In the genomic region with DNA sequence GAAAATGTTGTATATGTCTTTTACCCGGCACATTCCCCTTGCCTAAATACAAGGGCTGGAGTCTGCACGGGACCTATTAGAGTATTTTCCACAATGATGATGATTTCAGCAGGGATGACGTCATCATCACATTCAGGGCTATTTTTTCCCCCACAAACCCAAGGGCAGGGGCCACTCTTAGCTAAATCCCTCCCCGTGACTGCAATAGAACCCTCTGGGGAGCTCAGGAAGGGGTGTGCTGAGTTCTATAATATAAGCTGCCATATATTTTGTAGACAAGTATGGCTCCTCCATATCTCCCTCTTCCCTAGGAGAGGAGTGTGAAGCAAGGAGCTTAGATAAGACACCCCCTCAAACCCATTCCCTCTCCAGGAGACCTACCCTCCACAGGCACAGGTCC, we compare ENCODE assay signal across 1 cellular context.
TF ChIP-seq lines count a peak whose summit lies in the region.

No MANE protein-coding gene starts in this region.

TF ChIP-seq in HEK293, 187 proteins besides CTCF, POLR2A, EP300 and RAD21 (continued from another document):
- TF ChIP-seq, protein P1, sequence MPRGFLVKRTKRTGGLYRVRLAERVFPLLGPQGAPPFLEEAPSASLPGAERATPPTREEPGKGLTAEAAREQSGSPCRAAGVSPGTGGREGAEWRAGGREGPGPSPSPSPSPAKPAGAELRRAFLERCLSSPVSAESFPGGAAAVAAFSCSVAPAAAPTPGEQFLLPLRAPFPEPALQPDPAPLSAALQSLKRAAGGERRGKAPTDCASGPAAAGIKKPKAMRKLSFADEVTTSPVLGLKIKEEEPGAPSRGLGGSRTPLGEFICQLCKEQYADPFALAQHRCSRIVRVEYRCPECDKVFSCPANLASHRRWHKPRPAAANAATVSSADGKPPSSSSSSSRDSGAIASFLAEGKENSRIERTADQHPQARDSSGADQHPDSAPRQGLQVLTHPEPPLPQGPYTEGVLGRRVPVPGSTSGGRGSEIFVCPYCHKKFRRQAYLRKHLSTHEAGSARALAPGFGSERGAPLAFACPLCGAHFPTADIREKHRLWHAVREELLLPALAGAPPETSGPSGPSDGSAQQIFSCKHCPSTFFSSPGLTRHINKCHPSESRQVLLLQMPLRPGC (tag by site-specific recombination; IDR thresholded peaks at IDR 0.05) = peak; percentile 26; the same call in 1 of the 2 replicates
- no peak for TF ChIP-seq ZNF777 (tag by site-specific recombination; IDR thresholded peaks at IDR 0.05; ENCODE audit: borderline replicate concordance)
- TF ChIP-seq ZNF112 (tag by site-specific recombination; IDR thresholded peaks at IDR 0.05) = no peak
- TF ChIP-seq ZFHX2 (tag by site-specific recombination; conservative IDR thresholded peaks at IDR 0.05) = no peak
- TF ChIP-seq, protein P2, sequence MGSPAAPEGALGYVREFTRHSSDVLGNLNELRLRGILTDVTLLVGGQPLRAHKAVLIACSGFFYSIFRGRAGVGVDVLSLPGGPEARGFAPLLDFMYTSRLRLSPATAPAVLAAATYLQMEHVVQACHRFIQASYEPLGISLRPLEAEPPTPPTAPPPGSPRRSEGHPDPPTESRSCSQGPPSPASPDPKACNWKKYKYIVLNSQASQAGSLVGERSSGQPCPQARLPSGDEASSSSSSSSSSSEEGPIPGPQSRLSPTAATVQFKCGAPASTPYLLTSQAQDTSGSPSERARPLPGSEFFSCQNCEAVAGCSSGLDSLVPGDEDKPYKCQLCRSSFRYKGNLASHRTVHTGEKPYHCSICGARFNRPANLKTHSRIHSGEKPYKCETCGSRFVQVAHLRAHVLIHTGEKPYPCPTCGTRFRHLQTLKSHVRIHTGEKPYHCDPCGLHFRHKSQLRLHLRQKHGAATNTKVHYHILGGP (tag by site-specific recombination; IDR thresholded peaks at IDR 0.05) = no peak
- TF ChIP-seq ZNF202 (tag by site-specific recombination; IDR thresholded peaks at IDR 0.05; ENCODE audit: borderline replicate concordance) = no peak
- TF ChIP-seq ZNF501 (tag by site-specific recombination; IDR thresholded peaks at IDR 0.05) = no peak
- TF ChIP-seq, protein P3, sequence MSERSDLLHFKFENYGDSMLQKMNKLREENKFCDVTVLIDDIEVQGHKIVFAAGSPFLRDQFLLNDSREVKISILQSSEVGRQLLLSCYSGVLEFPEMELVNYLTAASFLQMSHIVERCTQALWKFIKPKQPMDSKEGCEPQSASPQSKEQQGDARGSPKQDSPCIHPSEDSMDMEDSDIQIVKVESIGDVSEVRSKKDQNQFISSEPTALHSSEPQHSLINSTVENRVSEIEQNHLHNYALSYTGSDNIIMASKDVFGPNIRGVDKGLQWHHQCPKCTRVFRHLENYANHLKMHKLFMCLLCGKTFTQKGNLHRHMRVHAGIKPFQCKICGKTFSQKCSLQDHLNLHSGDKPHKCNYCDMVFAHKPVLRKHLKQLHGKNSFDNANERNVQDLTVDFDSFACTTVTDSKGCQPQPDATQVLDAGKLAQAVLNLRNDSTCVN (tag by site-specific recombination; optimal IDR thresholded peaks at IDR 0.05) = no peak
- TF ChIP-seq, protein P4, sequence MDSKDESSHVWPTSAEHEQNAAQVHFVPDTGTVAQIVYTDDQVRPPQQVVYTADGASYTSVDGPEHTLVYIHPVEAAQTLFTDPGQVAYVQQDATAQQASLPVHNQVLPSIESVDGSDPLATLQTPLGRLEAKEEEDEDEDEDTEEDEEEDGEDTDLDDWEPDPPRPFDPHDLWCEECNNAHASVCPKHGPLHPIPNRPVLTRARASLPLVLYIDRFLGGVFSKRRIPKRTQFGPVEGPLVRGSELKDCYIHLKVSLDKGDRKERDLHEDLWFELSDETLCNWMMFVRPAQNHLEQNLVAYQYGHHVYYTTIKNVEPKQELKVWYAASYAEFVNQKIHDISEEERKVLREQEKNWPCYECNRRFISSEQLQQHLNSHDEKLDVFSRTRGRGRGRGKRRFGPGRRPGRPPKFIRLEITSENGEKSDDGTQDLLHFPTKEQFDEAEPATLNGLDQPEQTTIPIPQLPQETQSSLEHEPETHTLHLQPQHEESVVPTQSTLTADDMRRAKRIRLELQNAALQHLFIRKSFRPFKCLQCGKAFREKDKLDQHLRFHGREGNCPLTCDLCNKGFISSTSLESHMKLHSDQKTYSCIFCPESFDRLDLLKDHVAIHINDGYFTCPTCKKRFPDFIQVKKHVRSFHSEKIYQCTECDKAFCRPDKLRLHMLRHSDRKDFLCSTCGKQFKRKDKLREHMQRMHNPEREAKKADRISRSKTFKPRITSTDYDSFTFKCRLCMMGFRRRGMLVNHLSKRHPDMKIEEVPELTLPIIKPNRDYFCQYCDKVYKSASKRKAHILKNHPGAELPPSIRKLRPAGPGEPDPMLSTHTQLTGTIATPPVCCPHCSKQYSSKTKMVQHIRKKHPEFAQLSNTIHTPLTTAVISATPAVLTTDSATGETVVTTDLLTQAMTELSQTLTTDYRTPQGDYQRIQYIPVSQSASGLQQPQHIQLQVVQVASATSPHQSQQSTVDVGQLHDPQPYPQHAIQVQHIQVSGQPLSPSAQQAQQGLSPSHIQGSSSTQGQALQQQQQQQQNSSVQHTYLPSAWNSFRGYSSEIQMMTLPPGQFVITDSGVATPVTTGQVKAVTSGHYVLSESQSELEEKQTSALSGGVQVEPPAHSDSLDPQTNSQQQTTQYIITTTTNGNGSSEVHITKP (tag by site-specific recombination; IDR thresholded peaks at IDR 0.05) = peak; percentile 70
- no peak for TF ChIP-seq ZNF24 (tag by site-specific recombination; IDR thresholded peaks at IDR 0.05)
- TF ChIP-seq BCL11B (tag by site-specific recombination; IDR thresholded peaks at IDR 0.05; ENCODE audit: low read depth) = no peak
TF ChIP-seq in HEK293: peak in this region for 13.
